In the genomic region with DNA sequence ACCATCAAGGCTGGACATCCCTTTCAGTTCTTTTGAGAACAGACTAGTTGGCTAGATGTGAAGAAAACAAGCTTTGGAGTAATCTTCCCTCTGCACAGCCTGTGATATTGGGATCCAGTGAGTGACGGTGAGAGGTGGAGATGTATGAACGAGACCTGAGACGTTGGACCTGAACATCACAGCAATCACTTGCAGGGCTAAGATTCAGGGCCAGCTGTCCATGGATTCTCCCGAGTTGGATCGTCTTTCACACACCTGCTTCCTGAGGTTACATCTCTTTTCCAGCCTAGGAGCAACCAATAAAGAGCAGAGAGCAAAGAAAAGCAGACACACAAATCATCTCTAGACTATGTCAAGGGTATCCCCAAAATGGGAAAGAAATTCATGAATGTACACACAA, we compare ENCODE assay signal across 20 cellular contexts. TPM values are rescaled to one million over a fixed set of nuclear protein-coding genes. Genes with fewer than 3 reads are reported as not detected.
DNase-seq lines count a peak whose midpoint lies in the region; ATAC-seq and TF ChIP-seq lines count a peak whose summit lies in the region.
"Had no signal": no experiment of that assay in that cellular context is flagged by ENCODE, and none has a peak within 500 bp of the region (broad histone marks: within the 10 kb centered on the region; RNA-seq: fewer than 3 reads in every experiment).

No MANE protein-coding gene starts in this region.

- H3K79me2 ChIP-seq in GM23338 (replicated peaks; ENCODE audit: insufficient read depth) = no peaks in the 10 kb centered on the region
- H3K79me2 ChIP-seq in neural progenitor cell (ENCODE audit: low read depth) = no peaks in the 10 kb centered on the region

- no peak overlapping the region for H3K9ac ChIP-seq in neural progenitor cell

- H4K20me1 ChIP-seq in GM23338 (replicated peaks; ENCODE audit: insufficient read depth) = no peaks in the 10 kb centered on the region
- H4K20me1 ChIP-seq in neural progenitor cell (ENCODE audit: low read depth) = no peaks in the 10 kb centered on the region

- no peaks in the 10 kb centered on the region for H3K9me3 ChIP-seq in neural progenitor cell (ENCODE audit: low read depth)
- H3K9me3 ChIP-seq: BE2C, HAP-1, SJSA1 had no signal

- no peaks in the 10 kb centered on the region for H3K9me2 ChIP-seq in GM23338 (ENCODE audit: insufficient read depth)

- DNase-seq in NCI-H1105 treated with DMSO at 0.1 percent for 48 hours (lab: John Stamatoyannopoulos, UW) = peak; percentile 30
- DNase-seq in NCI-H1105 (lab: John Stamatoyannopoulos, UW) = no peak
- DNase-seq in GM23338 (ENCODE audit: low spot score) = no peak
- DNase-seq in NCI-H69 (lab: John Stamatoyannopoulos, UW) = peak; percentile 84
- DNase-seq in left kidney (ENCODE audit: low read depth, low spot score) = peak; percentile 37
- DNase-seq in foreskin melanocyte = no peak
- no peak for DNase-seq in EL
- DNase-seq in neural progenitor cell (ENCODE audit: low spot score) = no peak
- DNase-seq: 8988T; BE2C; Calu3; CD4-positive, alpha-beta memory T cell; DMS53; MV-4-11; NCI-H1694 treated with DMSO at 0.1 percent for 48 hours; NCI-H446 treated with DMSO at 0.1 percent for 48 hours; PC-3 had no signal

- H3K27ac ChIP-seq in GM23338 (ENCODE audit: low read depth) (no peak overlapping the region), neural progenitor cell (no peak overlapping the region)
- H3K27ac ChIP-seq: HL-60, SJSA1 had no signal

- peak overlapping the region; percentile 98; the same call in 1 of the 2 replicates for H2AFZ ChIP-seq in GM23338
- H2AFZ ChIP-seq in neural progenitor cell (replicated peaks) = no peak overlapping the region

- H3K9me3 Mint-ChIP-seq in GM23338 (peaks cover 5% of the 10 kb centered on the region; the same call in 2 of the 3 replicates), neural progenitor cell (no peaks in the 10 kb centered on the region)
- H3K9me3 Mint-ChIP-seq: CD4-positive, alpha-beta memory T cell had no signal

- H3K27me3 Mint-ChIP-seq in GM23338 (ENCODE audit: insufficient read depth, low read depth, poor library complexity) = peaks cover 4% of the 10 kb centered on the region
- peaks cover 3% of the 10 kb centered on the region for H3K27me3 Mint-ChIP-seq in neural progenitor cell (ENCODE audit: insufficient read depth, low read depth)

- H3K36me3 ChIP-seq in GM23338 (ENCODE audit: insufficient read depth) (no peaks in the 10 kb centered on the region; the same call in 1 of the 2 replicates), neural progenitor cell (no peaks in the 10 kb centered on the region)
- H3K36me3 ChIP-seq: BE2C, HAP-1, SJSA1 had no signal

- H3K4me1 ChIP-seq in GM23338 (ENCODE audit: insufficient read depth) = no peaks in the 10 kb centered on the region
- peaks cover 28% of the 10 kb centered on the region for H3K4me1 ChIP-seq in neural progenitor cell
- H3K4me1 ChIP-seq: BE2C had no signal

- no peaks in the 10 kb centered on the region for H3K27me3 ChIP-seq in GM23338 (ENCODE audit: insufficient read depth)
- no peaks in the 10 kb centered on the region for H3K27me3 ChIP-seq in neural progenitor cell
- H3K27me3 ChIP-seq: BE2C, SJSA1 had no signal

- no peaks in the 10 kb centered on the region for H3K4me1 Mint-ChIP-seq in GM23338
- H3K4me1 Mint-ChIP-seq in neural progenitor cell = peaks cover 36% of the 10 kb centered on the region

- H3K36me3 Mint-ChIP-seq in GM23338 (ENCODE audit: low read depth) = no peaks in the 10 kb centered on the region
- H3K36me3 Mint-ChIP-seq in neural progenitor cell = no peaks in the 10 kb centered on the region
- H3K36me3 Mint-ChIP-seq: CD4-positive, alpha-beta memory T cell had no signal

- no peak overlapping the region for H3K4me2 ChIP-seq in GM23338
- no peak overlapping the region for H3K4me2 ChIP-seq in neural progenitor cell

- H3K4me3 Mint-ChIP-seq in GM23338 (no peak overlapping the region), neural progenitor cell (no peak overlapping the region)
- H3K4me3 Mint-ChIP-seq: CD4-positive, alpha-beta memory T cell had no signal

- H3F3A ChIP-seq in GM23338 (replicated peaks; ENCODE audit: low read depth) (no peaks in the 10 kb centered on the region), neural progenitor cell (ENCODE audit: low read depth) (peaks cover 6% of the 10 kb centered on the region)

- H3K4me3 ChIP-seq in GM23338 = no peak overlapping the region
- no peak overlapping the region for H3K4me3 ChIP-seq in neural progenitor cell
- H3K4me3 ChIP-seq: HAP-1, SJSA1 had no signal

- H3K27ac Mint-ChIP-seq in GM23338 = no peak overlapping the region
- no peak overlapping the region for H3K27ac Mint-ChIP-seq in neural progenitor cell

- no peak for ATAC-seq in GM23338
- ATAC-seq: PC-3 had no signal

- no peak for TF ChIP-seq CTCF in GM23338 (conservative IDR thresholded peaks at IDR 0.05; ENCODE audit: low read depth in 2 of 2)
- TF ChIP-seq CTCF in neural progenitor cell (IDR thresholded peaks at IDR 0.05) = no peak

TF ChIP-seq in GM23338, 12 proteins besides CTCF, POLR2A, EP300 and RAD21:
- TF ChIP-seq EZH2 (IDR thresholded peaks at IDR 0.05; ENCODE audit: low read depth, unreplicated experiment) = no peak
- TF ChIP-seq JUNB (IDR thresholded peaks at IDR 0.05; ENCODE audit: unreplicated experiment) = no peak
- TF ChIP-seq, protein P1, sequence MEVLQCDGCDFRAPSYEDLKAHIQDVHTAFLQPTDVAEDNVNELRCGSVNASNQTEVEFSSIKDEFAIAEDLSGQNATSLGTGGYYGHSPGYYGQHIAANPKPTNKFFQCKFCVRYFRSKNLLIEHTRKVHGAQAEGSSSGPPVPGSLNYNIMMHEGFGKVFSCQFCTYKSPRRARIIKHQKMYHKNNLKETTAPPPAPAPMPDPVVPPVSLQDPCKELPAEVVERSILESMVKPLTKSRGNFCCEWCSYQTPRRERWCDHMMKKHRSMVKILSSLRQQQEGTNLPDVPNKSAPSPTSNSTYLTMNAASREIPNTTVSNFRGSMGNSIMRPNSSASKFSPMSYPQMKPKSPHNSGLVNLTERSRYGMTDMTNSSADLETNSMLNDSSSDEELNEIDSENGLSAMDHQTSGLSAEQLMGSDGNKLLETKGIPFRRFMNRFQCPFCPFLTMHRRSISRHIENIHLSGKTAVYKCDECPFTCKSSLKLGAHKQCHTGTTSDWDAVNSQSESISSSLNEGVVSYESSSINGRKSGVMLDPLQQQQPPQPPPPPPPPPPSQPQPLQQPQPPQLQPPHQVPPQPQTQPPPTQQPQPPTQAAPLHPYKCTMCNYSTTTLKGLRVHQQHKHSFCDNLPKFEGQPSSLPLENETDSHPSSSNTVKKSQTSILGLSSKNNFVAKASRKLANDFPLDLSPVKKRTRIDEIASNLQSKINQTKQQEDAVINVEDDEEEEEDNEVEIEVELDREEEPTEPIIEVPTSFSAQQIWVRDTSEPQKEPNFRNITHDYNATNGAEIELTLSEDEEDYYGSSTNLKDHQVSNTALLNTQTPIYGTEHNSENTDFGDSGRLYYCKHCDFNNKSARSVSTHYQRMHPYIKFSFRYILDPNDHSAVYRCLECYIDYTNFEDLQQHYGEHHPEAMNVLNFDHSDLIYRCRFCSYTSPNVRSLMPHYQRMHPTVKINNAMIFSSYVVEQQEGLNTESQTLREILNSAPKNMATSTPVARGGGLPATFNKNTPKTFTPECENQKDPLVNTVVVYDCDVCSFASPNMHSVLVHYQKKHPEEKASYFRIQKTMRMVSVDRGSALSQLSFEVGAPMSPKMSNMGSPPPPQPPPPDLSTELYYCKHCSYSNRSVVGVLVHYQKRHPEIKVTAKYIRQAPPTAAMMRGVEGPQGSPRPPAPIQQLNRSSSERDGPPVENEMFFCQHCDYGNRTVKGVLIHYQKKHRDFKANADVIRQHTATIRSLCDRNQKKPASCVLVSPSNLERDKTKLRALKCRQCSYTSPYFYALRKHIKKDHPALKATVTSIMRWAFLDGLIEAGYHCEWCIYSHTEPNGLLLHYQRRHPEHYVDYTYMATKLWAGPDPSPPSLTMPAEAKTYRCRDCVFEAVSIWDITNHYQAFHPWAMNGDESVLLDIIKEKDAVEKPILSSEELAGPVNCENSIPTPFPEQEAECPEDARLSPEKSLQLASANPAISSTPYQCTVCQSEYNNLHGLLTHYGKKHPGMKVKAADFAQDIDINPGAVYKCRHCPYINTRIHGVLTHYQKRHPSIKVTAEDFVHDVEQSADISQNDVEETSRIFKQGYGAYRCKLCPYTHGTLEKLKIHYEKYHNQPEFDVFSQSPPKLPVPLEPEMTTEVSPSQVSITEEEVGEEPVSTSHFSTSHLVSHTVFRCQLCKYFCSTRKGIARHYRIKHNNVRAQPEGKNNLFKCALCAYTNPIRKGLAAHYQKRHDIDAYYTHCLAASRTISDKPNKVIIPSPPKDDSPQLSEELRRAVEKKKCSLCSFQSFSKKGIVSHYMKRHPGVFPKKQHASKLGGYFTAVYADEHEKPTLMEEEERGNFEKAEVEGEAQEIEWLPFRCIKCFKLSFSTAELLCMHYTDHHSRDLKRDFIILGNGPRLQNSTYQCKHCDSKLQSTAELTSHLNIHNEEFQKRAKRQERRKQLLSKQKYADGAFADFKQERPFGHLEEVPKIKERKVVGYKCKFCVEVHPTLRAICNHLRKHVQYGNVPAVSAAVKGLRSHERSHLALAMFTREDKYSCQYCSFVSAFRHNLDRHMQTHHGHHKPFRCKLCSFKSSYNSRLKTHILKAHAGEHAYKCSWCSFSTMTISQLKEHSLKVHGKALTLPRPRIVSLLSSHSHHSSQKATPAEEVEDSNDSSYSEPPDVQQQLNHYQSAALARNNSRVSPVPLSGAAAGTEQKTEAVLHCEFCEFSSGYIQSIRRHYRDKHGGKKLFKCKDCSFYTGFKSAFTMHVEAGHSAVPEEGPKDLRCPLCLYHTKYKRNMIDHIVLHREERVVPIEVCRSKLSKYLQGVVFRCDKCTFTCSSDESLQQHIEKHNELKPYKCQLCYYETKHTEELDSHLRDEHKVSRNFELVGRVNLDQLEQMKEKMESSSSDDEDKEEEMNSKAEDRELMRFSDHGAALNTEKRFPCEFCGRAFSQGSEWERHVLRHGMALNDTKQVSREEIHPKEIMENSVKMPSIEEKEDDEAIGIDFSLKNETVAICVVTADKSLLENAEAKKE (CRISPR knock-in tag; IDR thresholded peaks at IDR 0.05) = no peak
- no peak for TF ChIP-seq NANOG (IDR thresholded peaks at IDR 0.05; ENCODE audit: borderline replicate concordance)
- TF ChIP-seq, protein P2, sequence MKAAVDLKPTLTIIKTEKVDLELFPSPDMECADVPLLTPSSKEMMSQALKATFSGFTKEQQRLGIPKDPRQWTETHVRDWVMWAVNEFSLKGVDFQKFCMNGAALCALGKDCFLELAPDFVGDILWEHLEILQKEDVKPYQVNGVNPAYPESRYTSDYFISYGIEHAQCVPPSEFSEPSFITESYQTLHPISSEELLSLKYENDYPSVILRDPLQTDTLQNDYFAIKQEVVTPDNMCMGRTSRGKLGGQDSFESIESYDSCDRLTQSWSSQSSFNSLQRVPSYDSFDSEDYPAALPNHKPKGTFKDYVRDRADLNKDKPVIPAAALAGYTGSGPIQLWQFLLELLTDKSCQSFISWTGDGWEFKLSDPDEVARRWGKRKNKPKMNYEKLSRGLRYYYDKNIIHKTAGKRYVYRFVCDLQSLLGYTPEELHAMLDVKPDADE (IDR thresholded peaks at IDR 0.05) = no peak
- no peak for TF ChIP-seq POLR2AphosphoS5 (IDR thresholded peaks at IDR 0.05; ENCODE audit: low read depth)
TF ChIP-seq in GM23338: peak in this region for 0.

RNA-seq across cellular contexts. Expression of gene TMEM14A, which starts 30.0 kb away (rescaled TPM):
- total RNA-seq in GM23338 (2014; rRNA removed; shearing (Covaris generic)) = 13.9 and 19.8 TPM in 2 replicates
- polyA plus RNA-seq in GM23338 (2016; fragmentation: Nextera tagmentation; extraction: Ambion mirVana) = 36.0 and 39.3 TPM in 2 replicates
- 23.4 and 33.7 TPM in 2 replicates for total RNA-seq in neural progenitor cell (ENCODE audit: low replicate concordance)

Comparison
In these comparisons a context has a peak if more than half of its experiments do, and no peak if none do; other contexts are left out.
1. DNase-seq: peak in NCI-H1105 treated with DMSO at 0.1 percent for 48 hours (single experiment), NCI-H69 (single experiment) and left kidney (single experiment); none in NCI-H1105 (single experiment), GM23338 (single experiment), foreskin melanocyte (single experiment), EL (single experiment) and neural progenitor cell (single experiment).